In the genomic region with DNA sequence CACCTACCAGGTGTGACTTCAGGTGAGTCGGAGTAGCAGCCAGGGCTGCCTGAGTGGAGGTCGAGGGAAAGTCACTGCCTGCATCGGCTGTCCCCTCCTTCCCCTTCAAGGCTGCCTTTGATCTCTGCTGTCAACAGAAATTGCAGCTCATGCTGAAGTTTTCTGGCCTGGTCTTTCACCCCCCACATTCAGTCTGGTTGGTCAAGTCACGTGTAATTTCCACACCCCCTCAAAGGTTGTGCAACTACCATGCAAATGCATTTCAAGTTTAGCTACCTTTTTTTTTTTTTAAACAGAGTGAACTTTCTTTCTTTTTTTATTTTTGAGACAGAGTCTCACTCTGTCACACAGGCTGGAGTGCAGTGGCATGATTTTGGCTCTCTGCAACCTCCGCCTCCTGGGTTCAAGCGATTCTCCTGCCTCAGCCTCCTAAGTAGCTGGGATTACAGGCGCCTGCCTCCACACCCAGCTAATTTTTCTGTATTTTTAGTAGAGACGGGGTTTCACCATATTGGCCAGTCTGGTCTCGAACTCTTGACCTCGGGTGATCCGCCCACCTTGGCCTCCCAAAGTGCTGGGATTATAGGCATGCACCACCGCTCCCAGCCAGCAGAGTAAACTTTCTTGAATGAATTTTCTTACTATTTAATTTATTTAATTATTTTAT, we compare ENCODE assay signal across 8 cellular contexts. TPM values are rescaled to one million over a fixed set of nuclear protein-coding genes. Genes with fewer than 3 reads are reported as not detected.
DNase-seq lines count a peak whose midpoint lies in the region; ATAC-seq, FAIRE-seq and TF ChIP-seq lines count a peak whose summit lies in the region.
"Not testable (repeated sequence)": the region's sequence is repeated elsewhere in the genome, so short reads cannot be mapped to it uniquely, and the experiment has no call there.

No MANE protein-coding gene starts in this region.

- H4K20me1 ChIP-seq in PC-3 (ENCODE audit: low read length); keratinocyte (ENCODE audit: control insufficient read depth, extremely low read depth, insufficient read depth, low read length): not testable (repeated sequence)

- BruUV-seq in PC-3 (replicated peaks; lab: Mats Ljungman, UMichigan), result not testable (repeated sequence)

- dilution Hi-C loops in keratinocyte (cut with MboI; ENCODE audit: extremely low pct_ligation_motif_present, low sequenced_read_pairs), result not testable (repeated sequence)

- DNase-seq in GM12891 (ENCODE audit: insufficient read length, low spot score); epithelial cell of prostate (ENCODE audit: low read depth, low spot score); keratinocyte (ENCODE audit: low read depth, low spot score): not testable (repeated sequence)
- DNase-seq in LoVo (ENCODE audit: low spot score) (peak; percentile 39), PC-3 (peak; percentile 27), amniotic epithelial cell (ENCODE audit: low read depth) (peak; percentile 87)

- H3K9ac ChIP-seq in PC-3 (ENCODE audit: low read length); keratinocyte (ENCODE audit: control insufficient read depth, extremely low read depth, insufficient read depth, low read length): not testable (repeated sequence)
- H3K9ac ChIP-seq in mucosa of rectum (ENCODE audit: low read depth in 1 of 2, low read length in 2 of 2), result peak overlapping the region in 1 of 2 donors; percentile 25

- 67% methylated on average over 12 of the region's 12 CpGs for WGBS in urinary bladder

- not testable (repeated sequence) for H3K4me3 ChIP-seq in PC-3 (ENCODE audit: low read length); keratinocyte (ENCODE audit: control insufficient read depth in 2 of 3, extremely low read depth in 1 of 3, insufficient read depth in 2 of 3, low read depth in 1 of 3, low read length in 3 of 3); mucosa of rectum (ENCODE audit: low read length in 2 of 2); urinary bladder (ENCODE audit: low read depth, low read length)

- H3K4me1 ChIP-seq in PC-3 (ENCODE audit: insufficient read depth, low read length), result peaks cover 33% of the 10 kb centered on the region
- H3K4me1 ChIP-seq in keratinocyte (ENCODE audit: control insufficient read depth, extremely low read depth, insufficient read depth, low read length), result peaks cover 26% of the 10 kb centered on the region
- peaks cover 18 to 26% of the 10 kb centered on the region in 2 donors for H3K4me1 ChIP-seq in mucosa of rectum (ENCODE audit: control insufficient read depth in 2 of 2, insufficient read depth in 2 of 2, low read length in 2 of 2)
- not testable (repeated sequence) for H3K4me1 ChIP-seq in urinary bladder (ENCODE audit: insufficient read depth)

- not testable (repeated sequence) for FAIRE-seq in GM12891 (lab: Jason Lieb, UNC); keratinocyte (lab: Jason Lieb, UNC)

- not testable (repeated sequence) for H3K79me2 ChIP-seq in PC-3 (ENCODE audit: low read length); keratinocyte (ENCODE audit: control insufficient read depth, insufficient read depth, low read length)

- not testable (repeated sequence) for TF ChIP-seq POLR2A in GM12891 (IDR thresholded peaks at IDR 0.05; ENCODE audit: low read depth, low read length)

- H2AFZ ChIP-seq in PC-3 (ENCODE audit: low read length), result peak overlapping the region; percentile 37; the same call in 1 of the 2 replicates
- H2AFZ ChIP-seq in keratinocyte (ENCODE audit: control insufficient read depth, low read length), result not testable (repeated sequence)

- CTCF ChIA-PET in PC-3 (lab: Charles Lee), result interaction anchor here (0.6 to 1.3 kb wide), 4 partner anchors 16 to 462 kb away, joined by 4 to 9 read pairs (median 6); partner anchors contain the start of gene BAIAP2L1

- not testable (repeated sequence) for H3K9me2 ChIP-seq in PC-3 (replicated peaks; ENCODE audit: low read length)

- not testable (repeated sequence) for H3K36me3 ChIP-seq in PC-3 (ENCODE audit: low read depth, low read length); keratinocyte (ENCODE audit: control insufficient read depth in 2 of 2, extremely low read depth in 1 of 2, insufficient read depth in 2 of 2, low read length in 2 of 2); mucosa of rectum (ENCODE audit: control insufficient read depth in 2 of 2, insufficient read depth in 2 of 2, low read length in 2 of 2); urinary bladder (ENCODE audit: insufficient read depth)

- intact Hi-C loops in PC-3 (cut with micrococcal nuclease), result loop anchor here (5.0 kb wide), 2 partner anchors 65 to 135 kb away; partner anchors contain the start of gene BRI3

- ATAC-seq in PC-3, result not testable (repeated sequence)

- not testable (repeated sequence) for H3K9me1 ChIP-seq in keratinocyte (ENCODE audit: control insufficient read depth, extremely low read depth, insufficient read depth, low read length)

- POLR2A ChIA-PET in PC-3 (lab: Charles Lee; ENCODE audit: unreplicated experiment), result not testable (repeated sequence)

- not testable (repeated sequence) for TF ChIP-seq CTCF in PC-3 (conservative IDR thresholded peaks at IDR 0.05; ENCODE audit: low read depth, low read length); keratinocyte (optimal IDR thresholded peaks at IDR 0.05 in 1 of 3, IDR thresholded peaks at IDR 0.05 in 1 of 3, conservative IDR thresholded peaks at IDR 0.05 in 1 of 3; ENCODE audit: extremely low read depth in 1 of 3, insufficient read depth in 2 of 3, low read length in 3 of 3)

- H3K4me2 ChIP-seq in PC-3 (ENCODE audit: low read length) (peak overlapping the region; percentile 27), keratinocyte (ENCODE audit: control insufficient read depth, extremely low read depth, insufficient read depth, low read depth, low read length) (peak overlapping the region; percentile 16)

- H3K27ac ChIP-seq in PC-3 (ENCODE audit: low read length), result peak overlapping the region; percentile 60
- H3K27ac ChIP-seq in epithelial cell of prostate, result peak overlapping the region; percentile 94
- H3K27ac ChIP-seq in keratinocyte (ENCODE audit: control insufficient read depth, insufficient read depth, low read length), result not testable (repeated sequence)
- peak overlapping the region; percentile 56 to 60 for H3K27ac ChIP-seq in mucosa of rectum (ENCODE audit: low read depth in 2 of 2, low read length in 2 of 2)
- peak overlapping the region; percentile 38 for H3K27ac ChIP-seq in urinary bladder (ENCODE audit: low read depth)

- H3K9me3 ChIP-seq in PC-3 (ENCODE audit: low read length); keratinocyte (ENCODE audit: control insufficient read depth, low read depth, low read length); mucosa of rectum (ENCODE audit: control insufficient read depth in 2 of 2, low read length in 2 of 2): not testable (repeated sequence)

- H3K27me3 ChIP-seq in PC-3 (ENCODE audit: low read length); keratinocyte (ENCODE audit: control insufficient read depth, extremely low read depth, insufficient read depth, low read length); mucosa of rectum (ENCODE audit: control insufficient read depth in 2 of 2, insufficient read depth in 2 of 2, low read length in 2 of 2): not testable (repeated sequence)

- not testable (repeated sequence) for H3F3A ChIP-seq in PC-3 (ENCODE audit: low read length, unreplicated experiment)

TF ChIP-seq in GM12891, 5 proteins besides CTCF, POLR2A, EP300 and RAD21:
- TF ChIP-seq POU2F2 (IDR thresholded peaks at IDR 0.05; ENCODE audit: low read depth, low read length), result peak; percentile 59; the same call in 1 of the 2 replicates

RNA-seq across cellular contexts. Expression of gene BAIAP2L1, which starts 16.8 kb away (rescaled TPM):
- polyA plus RNA-seq in GM12891 (2012; ENCODE audit: low read depth, missing spikeins), result 23.4 TPM
- 18.9 and 30.5 TPM in 2 replicates for total RNA-seq in PC-3 (2014; rRNA removed)
- 38.7 to 49.0 TPM (median 41.7 TPM) in 3 replicates for polyA plus RNA-seq in keratinocyte
- polyA plus RNA-seq in keratinocyte (2011; ENCODE audit: low read depth), result 73.3 TPM
- 45.4 and 52.2 TPM in 2 replicates for polyA plus RNA-seq in keratinocyte (2011; cell fraction: cytosol; rRNA removed)
- 86.6 and 102 TPM in 2 replicates for polyA plus RNA-seq in keratinocyte (2011; cell fraction: nucleus; rRNA removed)
- polyA plus RNA-seq in keratinocyte (2012; ENCODE audit: low replicate concordance), result 35.6 and 40.3 TPM in 2 replicates
- polyA minus RNA-seq in keratinocyte, result 39.6 to 50.3 TPM (median 42.2 TPM) in 3 replicates
- polyA minus RNA-seq in keratinocyte (2011; cell fraction: cytosol; rRNA and poly(A)+ RNA removed), result 33.2 TPM
- 34.5 and 47.5 TPM in 2 replicates for polyA minus RNA-seq in keratinocyte (2011; cell fraction: nucleus; rRNA and poly(A)+ RNA removed)
- 4.9 TPM for total RNA-seq in urinary bladder
- 3.7 TPM for polyA plus RNA-seq in urinary bladder
